9 cellular contexts compared by ENCODE assay signal in the genomic region with DNA sequence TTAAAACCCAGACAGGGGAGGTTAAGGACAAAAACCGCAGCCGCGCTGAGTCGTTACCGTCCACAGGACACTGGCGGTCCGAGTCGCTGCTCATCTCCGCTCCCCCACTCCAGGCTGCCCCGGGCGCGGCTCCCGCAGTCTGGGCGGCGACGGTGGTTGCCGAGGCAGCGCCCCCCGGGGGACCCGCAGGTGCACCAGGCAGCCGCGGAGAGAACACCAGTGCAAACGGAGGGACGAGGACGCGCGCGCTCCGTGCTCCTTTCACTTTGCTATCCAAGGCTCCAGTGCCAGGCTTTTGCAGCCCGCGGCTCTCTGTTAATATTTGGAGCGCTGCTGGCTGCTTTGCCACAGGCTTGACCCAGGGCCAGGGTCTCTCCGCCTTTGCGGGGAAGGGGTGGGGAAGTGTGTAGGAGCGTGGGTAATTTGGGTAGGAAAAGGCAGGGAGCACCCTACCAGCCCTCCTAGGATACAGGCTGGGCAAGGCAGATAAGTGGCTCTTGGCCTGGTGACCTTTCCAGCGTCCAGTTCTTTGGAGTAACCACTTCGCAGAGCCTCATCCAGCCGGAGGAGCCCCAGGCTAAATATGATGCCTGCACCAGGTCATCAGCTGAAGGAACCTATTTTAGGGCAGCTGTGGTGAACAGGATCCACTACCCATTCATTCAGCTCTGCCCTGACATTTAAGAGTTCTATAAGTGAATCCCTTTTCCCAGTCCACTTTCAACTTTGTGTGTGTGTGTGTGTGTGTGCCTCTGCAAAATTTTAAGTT. TPM values are rescaled to one million over a fixed set of nuclear protein-coding genes. Genes with fewer than 3 reads are reported as not detected.
DNase-seq lines count a peak whose midpoint lies in the region; ATAC-seq, FAIRE-seq and TF ChIP-seq lines count a peak whose summit lies in the region.
"Had no signal": no experiment of that assay in that cellular context is flagged by ENCODE, and none has a peak within 500 bp of the region (broad histone marks: within the 10 kb centered on the region; RNA-seq: fewer than 3 reads in every experiment).

A gene with protein sequence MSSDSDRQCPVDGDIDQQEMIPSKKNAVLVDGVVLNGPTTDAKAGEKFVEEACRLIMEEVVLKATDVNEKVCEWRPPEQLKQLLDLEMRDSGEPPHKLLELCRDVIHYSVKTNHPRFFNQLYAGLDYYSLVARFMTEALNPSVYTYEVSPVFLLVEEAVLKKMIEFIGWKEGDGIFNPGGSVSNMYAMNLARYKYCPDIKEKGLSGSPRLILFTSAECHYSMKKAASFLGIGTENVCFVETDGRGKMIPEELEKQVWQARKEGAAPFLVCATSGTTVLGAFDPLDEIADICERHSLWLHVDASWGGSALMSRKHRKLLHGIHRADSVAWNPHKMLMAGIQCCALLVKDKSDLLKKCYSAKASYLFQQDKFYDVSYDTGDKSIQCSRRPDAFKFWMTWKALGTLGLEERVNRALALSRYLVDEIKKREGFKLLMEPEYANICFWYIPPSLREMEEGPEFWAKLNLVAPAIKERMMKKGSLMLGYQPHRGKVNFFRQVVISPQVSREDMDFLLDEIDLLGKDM (minus strand): TSS at position 141 of the 769 bp plus-strand sequence. CDS start 47 bp downstream, at position 94.

- no peak within 1 kb of the TSS for H3K27ac ChIP-seq in H1 (ENCODE audit: low read depth, low read length)

- peak within 1 kb of the TSS; percentile 30; the same call in 1 of the 2 replicates for H2BK5ac ChIP-seq in H1 (ENCODE audit: low read depth, low read length)

- no peaks in the 10 kb centered on the region for H3K79me1 ChIP-seq in H1 (ENCODE audit: low read depth, low read length)

- H3K36me3 ChIP-seq in H1 (ENCODE audit: control insufficient read depth in 2 of 4, insufficient read depth in 4 of 4, low read length in 3 of 4) (no peaks in the 10 kb centered on the region), mucosa of descending colon (ENCODE audit: low read depth) (no peaks in the 10 kb centered on the region)

- H3K14ac ChIP-seq in H1 (ENCODE audit: insufficient read length), result no peak within 1 kb of the TSS

- no peak within 1 kb of the TSS for H4K91ac ChIP-seq in H1 (replicated peaks; ENCODE audit: insufficient read length, low read length)

- H3K9me3 Mint-ChIP-seq in T-cell (no peaks in the 10 kb centered on the region), type B pancreatic cell (no peaks in the 10 kb centered on the region)

- H4K5ac ChIP-seq in H1 (ENCODE audit: insufficient read length, low read depth, low read length), result no peak within 1 kb of the TSS

- no peak within 1 kb of the TSS for H2BK20ac ChIP-seq in H1 (ENCODE audit: low read length)

- H2BK120ac ChIP-seq in H1 (replicated peaks; ENCODE audit: low read depth, low read length), result no peak within 1 kb of the TSS

- no peak within 1 kb of the TSS for H2AK5ac ChIP-seq in H1 (ENCODE audit: low read depth, low read length)

- FAIRE-seq in H1 (lab: Jason Lieb, UNC), result no peak
- FAIRE-seq: G401.6 had no signal

- no peak within 1 kb of the TSS for H3K56ac ChIP-seq in H1 (replicated peaks; ENCODE audit: insufficient read length, low read depth, low read length)

- no peak within 1 kb of the TSS for H3K23ac ChIP-seq in H1 (ENCODE audit: insufficient read length)

- CTCF ChIA-PET in T-cell (lab: Charles Lee) (no interaction called here), H1 (lab: Charles Lee; ENCODE audit: partially characterized antibody) (interaction anchor here (0.8 kb wide), 1 partner anchor 46 kb away, joined by 3 read pairs; no protein-coding TSS in a partner anchor)

- peak within 1 kb of the TSS; percentile 52 to 69 (median 66) for H3K4me3 Mint-ChIP-seq in T-cell
- peak within 1 kb of the TSS; percentile 85 for H3K4me3 Mint-ChIP-seq in type B pancreatic cell

- H3K36me3 Mint-ChIP-seq in T-cell, result no peaks in the 10 kb centered on the region
- no peaks in the 10 kb centered on the region for H3K36me3 Mint-ChIP-seq in type B pancreatic cell

- no peak within 1 kb of the TSS for H3K27ac Mint-ChIP-seq in T-cell
- H3K27ac Mint-ChIP-seq in type B pancreatic cell, result no peak within 1 kb of the TSS

- peaks cover 25 to 30% of the 10 kb centered on the region in 2 donors for H3K27me3 Mint-ChIP-seq in T-cell
- H3K27me3 Mint-ChIP-seq in type B pancreatic cell, result peaks cover 45% of the 10 kb centered on the region

- TF ChIP-seq RAD21 in H1 (IDR thresholded peaks at IDR 0.05 in 1 of 2, conservative IDR thresholded peaks at IDR 0.05 in 1 of 2; ENCODE audit: low read depth in 2 of 2, low read length in 2 of 2), result no peak; a peak in 1 of 4 replicates

- TF ChIP-seq POLR2A in H1 (IDR thresholded peaks at IDR 0.05; ENCODE audit: control extremely low read depth in 1 of 2, low read depth in 2 of 2, low read length in 2 of 2), result no peak

- no peak within 1 kb of the TSS for H3K4ac ChIP-seq in H1 (replicated peaks; ENCODE audit: insufficient read length, low read depth, low read length)

- peak; percentile 20 for DNase-seq in NCI-H82 (lab: John Stamatoyannopoulos, UW)
- no peak for DNase-seq in NCI-H82 treated with DMSO at 0.1 percent for 48 hours (lab: John Stamatoyannopoulos, UW; ENCODE audit: unreplicated experiment)
- DNase-seq in T-cell, result peak in 8 of 34 experiments; percentile 0 to 6 (median 3)
- peak in 1 of 2 experiments; percentile 74 for DNase-seq in H1 (ENCODE audit: low read depth in 1 of 2, low spot score in 2 of 2)
- DNase-seq in mucosa of descending colon, result peak in 1 of 3 donors; percentile 46
- peak; percentile 74 for DNase-seq in type B pancreatic cell (ENCODE audit: extremely low spot score, unreplicated experiment)

- H3K4me1 ChIP-seq in H1 (replicated peaks in 1 of 4; ENCODE audit: control insufficient read depth in 3 of 4, insufficient read depth in 4 of 4, low read length in 3 of 4), result peaks cover 5 to 8% (median 7%) of the 10 kb centered on the region in 4 experiments; a peak in 6 of 7 replicates
- peaks cover 7% of the 10 kb centered on the region for H3K4me1 ChIP-seq in mucosa of descending colon (ENCODE audit: low read depth)

- H2BK15ac ChIP-seq in H1 (ENCODE audit: low read length), result no peak within 1 kb of the TSS; the same call in 1 of the 2 replicates

- no peaks in the 10 kb centered on the region for H3K79me2 ChIP-seq in H1 (ENCODE audit: control insufficient read depth in 1 of 2, insufficient read depth in 2 of 2, low read length in 2 of 2)

- intact Hi-C loops in mucosa of descending colon (cut with DNase I, micrococcal nuclease), result no loop called here

- peaks cover 0 to 16% (median 11%) of the 10 kb centered on the region in 4 experiments; a peak in 5 of 7 replicates for H3K27me3 ChIP-seq in H1 (replicated peaks in 1 of 4; ENCODE audit: control insufficient read depth in 3 of 4, extremely low read depth in 1 of 4, insufficient read depth in 3 of 4, low read length in 3 of 4)

- TF ChIP-seq CTCF in H1 (IDR thresholded peaks at IDR 0.05; ENCODE audit: control extremely low read depth in 1 of 3, insufficient read depth in 1 of 3, low read depth in 1 of 3, low read length in 3 of 3) (no peak), mucosa of descending colon (IDR thresholded peaks at IDR 0.05) (no peak), type B pancreatic cell (conservative IDR thresholded peaks at IDR 0.05) (no peak)

- POLR2A ChIA-PET in T-cell (lab: Charles Lee), result no interaction called here
- POLR2A ChIA-PET in H1 (lab: Charles Lee; ENCODE audit: partially characterized antibody), result interaction anchor here (0.9 to 1.4 kb wide), 4 partner anchors 10 to 638 kb away, joined by 3 read pairs; partner anchors contain the start of gene STT3B

- peak within 1 kb of the TSS; percentile 55 for H2BK12ac ChIP-seq in H1 (ENCODE audit: low read depth, low read length)

- 11% methylated on average over 25 of the region's 38 CpGs; no CpG with 5 or more reads in 1 of the 2 experiments for WGBS in H1 (ENCODE audit: extremely low coverage in 1 of 2, insufficient coverage in 1 of 2, insufficient read length in 1 of 2, insufficient replicate concordance in 2 of 2, low coverage in 1 of 2, low lambda C conversion rate in 2 of 2, missing lambda C conversion rate in 1 of 2), 2 experiments

- peak within 1 kb of the TSS; percentile 63 to 79 for H3K4me2 ChIP-seq in H1 (ENCODE audit: insufficient read depth in 1 of 2, low read depth in 2 of 2, low read length in 2 of 2)

- H3K23me2 ChIP-seq in H1 (ENCODE audit: low read depth, low read length), result peaks cover 4% of the 10 kb centered on the region; the same call in 1 of the 2 replicates

- H3K18ac ChIP-seq in H1 (ENCODE audit: extremely low read depth, low read length), result no peak within 1 kb of the TSS

- ATAC-seq in T-cell (replicated peaks in 1 of 4) (peak in 1 of 4 experiments; percentile 33), mucosa of descending colon (peak; percentile 13), GM21528 (IDR thresholded peaks at IDR 0.05; ENCODE audit: low FRiP score, unreplicated experiment) (no peak), GM21737 (IDR thresholded peaks at IDR 0.05; ENCODE audit: unreplicated experiment) (no peak)

- no peak for TF ChIP-seq EP300 in H1 (IDR thresholded peaks at IDR 0.05; ENCODE audit: borderline replicate concordance in 1 of 2, low read depth in 2 of 2, low read length in 2 of 2)

- H3K9ac ChIP-seq in H1 (replicated peaks in 1 of 4; ENCODE audit: extremely low read depth in 1 of 4, low read depth in 3 of 4, low read length in 3 of 4), result no peak within 1 kb of the TSS

- H3K9me3 ChIP-seq in H1 (ENCODE audit: insufficient read depth in 2 of 2, low read depth in 1 of 2, low read length in 1 of 2), result no peaks in the 10 kb centered on the region
- no peaks in the 10 kb centered on the region for H3K9me3 ChIP-seq in mucosa of descending colon

- H3K4me1 Mint-ChIP-seq in T-cell, result peaks cover 12 to 22% (median 17%) of the 10 kb centered on the region in 3 donors
- H3K4me1 Mint-ChIP-seq in type B pancreatic cell (ENCODE audit: unreplicated experiment), result peaks cover 6% of the 10 kb centered on the region

- H3K4me3 ChIP-seq in H1 (ENCODE audit: extremely low read depth in 1 of 4, insufficient read depth in 2 of 4, low read depth in 3 of 4, low read length in 4 of 4), result peak within 1 kb of the TSS; percentile 30 to 61 (median 34); a peak in 7 of 8 replicates
- no peak within 1 kb of the TSS for H3K4me3 ChIP-seq in mucosa of descending colon

- H2AFZ ChIP-seq in H1 (ENCODE audit: low read length), result peak within 1 kb of the TSS; percentile 34; the same call in 1 of the 2 replicates

- no peak within 1 kb of the TSS for H4K8ac ChIP-seq in H1 (ENCODE audit: extremely low read depth, insufficient read depth, low read length)

- H4K20me1 ChIP-seq in H1 (replicated peaks in 1 of 2; ENCODE audit: control insufficient read depth in 1 of 2, insufficient read depth in 2 of 2, low read length in 2 of 2), result no peaks in the 10 kb centered on the region

RNA-seq across cellular contexts. Expression of the gene that starts here (rescaled TPM):
- not detected for total RNA-seq in T-cell
- 0.30 and 0.36 TPM in 2 replicates for total RNA-seq in H1 (2021; fragmentation: NEBNext Ultra II Directional; extraction: Animal tissue kit (Norgen Biotek cat#: 25700))
- polyA plus RNA-seq in H1 (2011; rRNA removed), result 0.03 and 0.09 TPM in 2 replicates
- 0.08 TPM for polyA plus RNA-seq in H1 (2011; cell fraction: cytosol; rRNA removed)
- polyA plus RNA-seq in H1 (2011; cell fraction: nucleus; rRNA removed), result 0.13 TPM
- polyA plus RNA-seq in H1 (2012, experiment 1 of 2), result 0.07 to 0.19 TPM (median 0.08 TPM) in 3 of 4 replicates, not detected in the other
- not detected for polyA plus RNA-seq in H1 (2012, experiment 2 of 2)
- 0.16 TPM for polyA plus RNA-seq in H1 (2013, experiment 1 of 2)
- polyA plus RNA-seq in H1 (2013, experiment 2 of 2), result 0.17 TPM
- 0.09 and 0.12 TPM in 2 replicates for polyA minus RNA-seq in H1 (2011; rRNA and poly(A)+ RNA removed)
- not detected for polyA minus RNA-seq in H1 (2011; cell fraction: cytosol; rRNA and poly(A)+ RNA removed)
- not detected for polyA minus RNA-seq in H1 (2011; cell fraction: nucleus; rRNA and poly(A)+ RNA removed)
- not detected for total RNA-seq in mucosa of descending colon
- total RNA-seq in type B pancreatic cell (ENCODE audit: low replicate concordance), result 1.9 and 3.1 TPM in 2 replicates

Comparison
In these comparisons a context has a peak if more than half of its experiments do, and no peak if none do; other contexts are left out.
1. Peak in ATAC-seq in mucosa of descending colon; RNA of the gene not detected or under 1 TPM.